In genomic region chr10:22476601-22477364, GRCh38 we compare ENCODE assay signal across 8 cellular contexts.
DNase-seq lines count a peak whose midpoint lies in the region; ATAC-seq, FAIRE-seq and TF ChIP-seq lines count a peak whose summit lies in the region.

No MANE protein-coding gene starts in this region.

- H3K4me1 ChIP-seq in GM12878 (ENCODE audit: control insufficient read depth, insufficient read depth, low read length), result peaks cover 3% of the 10 kb centered on the region
- H3K4me1 ChIP-seq in thoracic aorta (ENCODE audit: control insufficient read depth in 1 of 2, low read depth in 2 of 2), result peaks cover 13 to 17% of the 10 kb centered on the region in 2 donors

- peaks cover 81% of the 10 kb centered on the region for H3K27me3 Mint-ChIP-seq in mesothelial cell of epicardium (ENCODE audit: low read depth)

- RAD21 ChIA-PET in GM12878 (lab: Charles Lee; ENCODE audit: unreplicated experiment), result no interaction called here

- H3K27me3 ChIP-seq in GM12878 (replicated peaks in 1 of 2; ENCODE audit: control insufficient read depth in 2 of 2, insufficient read depth in 2 of 2, low read length in 1 of 2) (peaks cover 0 to 16% of the 10 kb centered on the region in 2 experiments), thoracic aorta (replicated peaks; ENCODE audit: insufficient read depth) (peaks cover 18% of the 10 kb centered on the region)

- no peaks in the 10 kb centered on the region for H3K9me3 Mint-ChIP-seq in mesothelial cell of epicardium

- SMC1A ChIA-PET in GM12878 (lab: Charles Lee; ENCODE audit: uncharacterized antibody, unreplicated experiment), result no interaction called here

- POLR2A ChIA-PET in GM12878 (lab: Charles Lee), result no interaction called here

- H3K4me2 ChIP-seq in GM12878 (ENCODE audit: control insufficient read depth, insufficient read depth), result peak overlapping the region; percentile 87

- H3K4me1 Mint-ChIP-seq in mesothelial cell of epicardium, result peaks cover 24% of the 10 kb centered on the region

- TF ChIP-seq EP300 in GM12878 (IDR thresholded peaks at IDR 0.05; ENCODE audit: borderline replicate concordance in 1 of 2, control insufficient read depth in 1 of 2, low read depth in 2 of 2, low read length in 2 of 2), result no peak

- ATAC-seq in GM12878 (no peak), thoracic aorta (ENCODE audit: insufficient number of reproducible peaks, low FRiP score, low read depth) (no peak), HG02852 (IDR thresholded peaks at IDR 0.05; ENCODE audit: unreplicated experiment) (no peak), HG03108 (IDR thresholded peaks at IDR 0.05; ENCODE audit: unreplicated experiment) (no peak)

- TF ChIP-seq RAD21 in GM12878 (IDR thresholded peaks at IDR 0.05; ENCODE audit: insufficient read depth, low read depth, low read length), result no peak

- WGBS in GM12878 (ENCODE audit: insufficient coverage, insufficient replicate concordance, low lambda C conversion rate, missing lambda C conversion rate), result 63% methylated on average over 57 of the region's 57 CpGs

- peak overlapping the region; percentile 24 for H3K27ac Mint-ChIP-seq in mesothelial cell of epicardium

- H3K4me3 Mint-ChIP-seq in mesothelial cell of epicardium, result peak overlapping the region; percentile 66

- CTCF ChIA-PET in GM12878 (lab: Yijun Ruan, JAX), result no interaction called here

- intact Hi-C loops in GM12878 (cut with micrococcal nuclease; ENCODE audit: unreplicated experiment), result no loop called here

- in situ Hi-C loops in GM12878 (cut with MboI), result no loop called here

- H3K79me2 ChIP-seq in GM12878 (ENCODE audit: control insufficient read depth, insufficient read depth, low read length), result no peaks in the 10 kb centered on the region

- H3K9ac ChIP-seq in GM12878 (ENCODE audit: control insufficient read depth, insufficient read depth, low read length), result no peak overlapping the region

- no peak for TF ChIP-seq CTCF in GM12878 (IDR thresholded peaks at IDR 0.05 in 2 of 3, conservative IDR thresholded peaks at IDR 0.05 in 1 of 3; ENCODE audit: control insufficient read depth in 2 of 3, extremely low read depth in 1 of 3, insufficient read depth in 1 of 3, low read depth in 3 of 3, low read length in 3 of 3)
- TF ChIP-seq CTCF in mesothelial cell of epicardium (IDR thresholded peaks at IDR 0.05; ENCODE audit: unreplicated experiment), result no peak
- TF ChIP-seq CTCF in thoracic aorta (IDR thresholded peaks at IDR 0.05), result no peak

- DNase-seq in activated T-cell treated with anti-CD3 and anti-CD28 coated beads, Interleukin-2, amount 50 U/mL, for 1 hour, result peak; percentile 18
- DNase-seq in activated T-cell treated with anti-CD3 and anti-CD28 coated beads for 4 hours, result no peak
- DNase-seq in GM12878 (ENCODE audit: low read depth, low spot score), result no peak
- DNase-seq in mesothelial cell of epicardium (ENCODE audit: low spot score in 2 of 2, unreplicated experiment in 2 of 2), result peak in 1 of 2 experiments; percentile 46
- DNase-seq in thoracic aorta (ENCODE audit: low spot score), result no peak
- no peak for DNase-seq in SKM-1 (lab: John Stamatoyannopoulos, UW; ENCODE audit: unreplicated experiment)

- TF ChIP-seq POLR2A in GM12878 (IDR thresholded peaks at IDR 0.05; ENCODE audit: low read depth, low read length), result no peak

- no TSS peak for BruUV-seq in GM12878 (replicated peaks; lab: Mats Ljungman, UMichigan)

- FAIRE-seq in GM12878 (lab: Jason Lieb, UNC), result no peak

- no peak overlapping the region for H3K27ac ChIP-seq in GM12878 (ENCODE audit: control insufficient read depth, insufficient read depth)
- H3K27ac ChIP-seq in thoracic aorta, result no peak overlapping the region

- H3K36me3 ChIP-seq in GM12878 (ENCODE audit: control insufficient read depth in 2 of 2, insufficient read depth in 2 of 2, low read length in 1 of 2) (no peaks in the 10 kb centered on the region), thoracic aorta (no peaks in the 10 kb centered on the region)

- no peak overlapping the region for H2AFZ ChIP-seq in GM12878 (ENCODE audit: control insufficient read depth, low read depth, low read length)

- no peaks in the 10 kb centered on the region for H3K36me3 Mint-ChIP-seq in mesothelial cell of epicardium

- peak overlapping the region; percentile 66; the same call in 1 of the 2 replicates for H3K4me3 ChIP-seq in GM12878
- H3K4me3 ChIP-seq in thoracic aorta, result peak overlapping the region; percentile 71

- no peaks in the 10 kb centered on the region for H4K20me1 ChIP-seq in GM12878 (ENCODE audit: control insufficient read depth, insufficient read depth)

- H3K9me3 ChIP-seq in GM12878 (replicated peaks; ENCODE audit: control insufficient read depth, insufficient read depth, low read length) (no peaks in the 10 kb centered on the region), thoracic aorta (no peaks in the 10 kb centered on the region)

TF ChIP-seq in GM12878, 131 proteins besides CTCF, POLR2A, EP300 and RAD21:
- TF ChIP-seq ESRRA (IDR thresholded peaks at IDR 0.05; ENCODE audit: low read length) (no peak), CEBPB (IDR thresholded peaks at IDR 0.05; ENCODE audit: borderline replicate concordance in 1 of 2, low read depth in 2 of 2, low read length in 2 of 2) (no peak), BACH1 (IDR thresholded peaks at IDR 0.05; ENCODE audit: borderline replicate concordance) (no peak), RELB (IDR thresholded peaks at IDR 0.05; ENCODE audit: low read depth) (no peak), ZNF217 (IDR thresholded peaks at IDR 0.05) (no peak), RB1 (IDR thresholded peaks at IDR 0.05; ENCODE audit: borderline replicate concordance) (no peak), TCF12 (IDR thresholded peaks at IDR 0.05; ENCODE audit: low read depth, low read length) (no peak), ZBED1 (IDR thresholded peaks at IDR 0.05; ENCODE audit: borderline replicate concordance) (no peak), NR2F1 (conservative IDR thresholded peaks at IDR 0.05) (no peak), ATF2 (IDR thresholded peaks at IDR 0.05; ENCODE audit: low read length) (no peak), NBN (IDR thresholded peaks at IDR 0.05) (no peak), YY1 (IDR thresholded peaks at IDR 0.05; ENCODE audit: low read depth, low read length) (no peak), CBFB (IDR thresholded peaks at IDR 0.05; ENCODE audit: low read depth) (no peak), MXI1 (IDR thresholded peaks at IDR 0.05; ENCODE audit: low read depth, low read length) (no peak), STAT3 (IDR thresholded peaks at IDR 0.05; ENCODE audit: low read depth, low read length) (no peak), CREM (IDR thresholded peaks at IDR 0.05; ENCODE audit: low read depth) (no peak), NRF1 (conservative IDR thresholded peaks at IDR 0.05; ENCODE audit: low read depth, low read length) (no peak), POLR2AphosphoS2 (IDR thresholded peaks at IDR 0.05; ENCODE audit: low read depth, low read length) (no peak)
